19 cellular contexts compared by ENCODE assay signal in genomic region chr3:150610785-150611184, GRCh38. TPM values are rescaled to one million over a fixed set of nuclear protein-coding genes. Genes with fewer than 3 reads are reported as not detected.
DNase-seq lines count a peak whose midpoint lies in the region; ATAC-seq and TF ChIP-seq lines count a peak whose summit lies in the region.
"Had no signal": no experiment of that assay in that cellular context is flagged by ENCODE, and none has a peak within 500 bp of the region (broad histone marks: within the 10 kb centered on the region; RNA-seq: fewer than 3 reads in every experiment).

No MANE protein-coding gene starts in this region.

- ATAC-seq in activated T-helper 17 cell treated with anti-CD3 and anti-CD28 coated beads, Interleukin-2, amount 50 U/mL, for 72 hours (replicated peaks) = no peak
- peak; percentile 35 for ATAC-seq in upper lobe of right lung
- ATAC-seq: A549; CD8-positive, alpha-beta T cell; stimulated activated memory B cell treated with anti-CD40 and anti-IgM and Interleukin-4, amounts not matched to agents 10 μg/mL and 1 μg/mL and 100 μg/mL, for 72 hours had no signal

- peak overlapping the region; percentile 95 for H3K4me3 Mint-ChIP-seq in activated T-helper 17 cell treated with anti-CD3 and anti-CD28 coated beads, Interleukin-2, amount 50 U/mL, for 72 hours
- no peak overlapping the region for H3K4me3 Mint-ChIP-seq in type B pancreatic cell
- H3K4me3 Mint-ChIP-seq: CD8-positive, alpha-beta T cell; stimulated activated memory B cell treated with anti-CD40 and anti-IgM and Interleukin-4, amounts not matched to agents 10 μg/mL and 1 μg/mL and 100 μg/mL, for 72 hours had no signal

- H3K4me3 ChIP-seq in fibroblast of villous mesenchyme (ENCODE audit: low read depth, low read length) (no peak overlapping the region), upper lobe of right lung (no peak overlapping the region)
- H3K4me3 ChIP-seq: A549, tibial nerve had no signal

- H3K36me3 Mint-ChIP-seq in activated T-helper 17 cell treated with anti-CD3 and anti-CD28 coated beads, Interleukin-2, amount 50 U/mL, for 72 hours (ENCODE audit: low read depth) = peaks cover 94% of the 10 kb centered on the region
- peaks cover 41% of the 10 kb centered on the region for H3K36me3 Mint-ChIP-seq in type B pancreatic cell

- no peaks in the 10 kb centered on the region for H3K27me3 ChIP-seq in upper lobe of right lung
- H3K27me3 ChIP-seq: brain microvascular endothelial cell, tibial nerve had no signal

- no peaks in the 10 kb centered on the region for H3K9me3 ChIP-seq in upper lobe of right lung
- H3K9me3 ChIP-seq: A549, tibial nerve had no signal

- peaks cover 18% of the 10 kb centered on the region for H3K36me3 ChIP-seq in upper lobe of right lung
- H3K36me3 ChIP-seq: brain microvascular endothelial cell had no signal

- H3K27ac Mint-ChIP-seq in activated T-helper 17 cell treated with anti-CD3 and anti-CD28 coated beads, Interleukin-2, amount 50 U/mL, for 72 hours = peak overlapping the region; percentile 61
- H3K27ac Mint-ChIP-seq in type B pancreatic cell = no peak overlapping the region
- H3K27ac Mint-ChIP-seq: CD8-positive, alpha-beta T cell; stimulated activated memory B cell treated with anti-CD40 and anti-IgM and Interleukin-4, amounts not matched to agents 10 μg/mL and 1 μg/mL and 100 μg/mL, for 72 hours had no signal

- H3K27ac ChIP-seq in upper lobe of right lung = no peak overlapping the region
- H3K27ac ChIP-seq: A549, brain microvascular endothelial cell, tibial nerve had no signal

- H3K27me3 Mint-ChIP-seq in activated T-helper 17 cell treated with anti-CD3 and anti-CD28 coated beads, Interleukin-2, amount 50 U/mL, for 72 hours = no peaks in the 10 kb centered on the region
- no peaks in the 10 kb centered on the region for H3K27me3 Mint-ChIP-seq in type B pancreatic cell
- H3K27me3 Mint-ChIP-seq: activated naive CD4-positive, alpha-beta T cell treated with anti-CD3 and anti-CD28 coated beads, Interleukin-2, amount 50 U/mL, for 24 hours; stimulated activated memory B cell treated with anti-CD40 and anti-IgM and Interleukin-4, amounts not matched to agents 10 μg/mL and 1 μg/mL and 100 μg/mL, for 72 hours had no signal

- DNase-seq in NCI-H748 (lab: John Stamatoyannopoulos, UW; ENCODE audit: unreplicated experiment) = peak; percentile 59
- DNase-seq in NCI-H748 treated with DMSO at 0.1 percent for 48 hours (lab: John Stamatoyannopoulos, UW) = no peak
- DNase-seq in fibroblast of villous mesenchyme (ENCODE audit: low read depth) = peak; percentile 48
- no peak for DNase-seq in upper lobe of right lung
- DNase-seq in type B pancreatic cell (ENCODE audit: extremely low spot score, unreplicated experiment) = no peak
- DNase-seq in NCI-H526 treated with DMSO at 0.1 percent for 48 hours (lab: John Stamatoyannopoulos, UW) = no peak
- DNase-seq in stimulated activated CD4-positive, alpha-beta T cell treated with anti-CD3 and anti-CD28 coated beads, Interleukin-1b, Interleukin-23, amount 100 ng/mL, for 48 hours = no peak
- DNase-seq: activated CD4-positive, alpha-beta T cell treated with anti-CD3 and anti-CD28 coated beads for 48 hours; activated CD8-positive, alpha-beta memory T cell treated with anti-CD3 and anti-CD28 coated beads, Interleukin-2, amount 50 U/mL, for 48 hours; brain microvascular endothelial cell; CD8-positive, alpha-beta T cell; hippocampal formation; Kasumi-1; NCI-H1694 had no signal

- TF ChIP-seq CTCF in fibroblast of villous mesenchyme (IDR thresholded peaks at IDR 0.05; ENCODE audit: insufficient read depth, low read depth, low read length) = no peak
- TF ChIP-seq CTCF in upper lobe of right lung (IDR thresholded peaks at IDR 0.05) = no peak
- TF ChIP-seq CTCF in type B pancreatic cell (conservative IDR thresholded peaks at IDR 0.05) = no peak

- intact Hi-C loops in upper lobe of right lung (cut with DNase I) = no loop called here

- H3K9me3 Mint-ChIP-seq in activated T-helper 17 cell treated with anti-CD3 and anti-CD28 coated beads, Interleukin-2, amount 50 U/mL, for 72 hours = no peaks in the 10 kb centered on the region
- H3K9me3 Mint-ChIP-seq in type B pancreatic cell = peaks cover 7% of the 10 kb centered on the region
- H3K9me3 Mint-ChIP-seq: CD8-positive, alpha-beta T cell; stimulated activated memory B cell treated with anti-CD40 and anti-IgM and Interleukin-4, amounts not matched to agents 10 μg/mL and 1 μg/mL and 100 μg/mL, for 72 hours had no signal

- peaks cover 32% of the 10 kb centered on the region for H3K4me1 ChIP-seq in upper lobe of right lung

- H3K4me1 Mint-ChIP-seq in activated T-helper 17 cell treated with anti-CD3 and anti-CD28 coated beads, Interleukin-2, amount 50 U/mL, for 72 hours = peaks cover 66% of the 10 kb centered on the region
- H3K4me1 Mint-ChIP-seq in type B pancreatic cell (ENCODE audit: unreplicated experiment) = peaks cover 23% of the 10 kb centered on the region

RNA-seq across cellular contexts. Expression of gene SELENOT, which starts 7.7 kb away (rescaled TPM):
- total RNA-seq in activated T-helper 17 cell treated with anti-CD3 and anti-CD28 coated beads, Interleukin-2, amount 50 U/mL, for 72 hours = 100 to 1,000 TPM; 111 to 144 TPM
- 112 and 186 TPM in 2 replicates for total RNA-seq in fibroblast of villous mesenchyme
- 118 TPM for total RNA-seq in upper lobe of right lung
- 73.8 and 92.7 TPM in 2 replicates for total RNA-seq in type B pancreatic cell (ENCODE audit: low replicate concordance)

Comparison
In these comparisons a context has a peak if more than half of its experiments do, and no peak if none do; other contexts are left out.
1. DNase-seq: peak in NCI-H748 (single experiment) and fibroblast of villous mesenchyme (single experiment); none in NCI-H748 treated with DMSO at 0.1 percent for 48 hours (single experiment), upper lobe of right lung (single experiment), type B pancreatic cell (single experiment), NCI-H526 treated with DMSO at 0.1 percent for 48 hours (single experiment) and stimulated activated CD4-positive, alpha-beta T cell treated with anti-CD3 and anti-CD28 coated beads, Interleukin-1b, Interleukin-23, amount 100 ng/mL, for 48 hours (single experiment).